Comparison of ENCODE assay signal across 17 cellular contexts in genomic region chr14:98244966-98245569, GRCh38.
DNase-seq lines count a peak whose midpoint lies in the region; ATAC-seq and TF ChIP-seq lines count a peak whose summit lies in the region.
"Had no signal": no experiment of that assay in that cellular context is flagged by ENCODE, and none has a peak within 500 bp of the region (broad histone marks: within the 10 kb centered on the region; RNA-seq: fewer than 3 reads in every experiment).

No MANE protein-coding gene starts in this region.

- TF ChIP-seq CTCF in Loucy (conservative IDR thresholded peaks at IDR 0.05; ENCODE audit: low read length) (no peak), esophagus muscularis mucosa (IDR thresholded peaks at IDR 0.05) (no peak), OCI-LY7 (conservative IDR thresholded peaks at IDR 0.05; ENCODE audit: low read length) (no peak)
- TF ChIP-seq CTCF in activated CD8-positive, alpha-beta T cell treated with anti-CD3 and anti-CD28 coated beads for 36 hours (IDR thresholded peaks at IDR 0.05): no peak

- no TSS peak for BruUV-seq in OCI-LY7 (replicated peaks; lab: Mats Ljungman, UMichigan)

- H4K20me1 ChIP-seq in Loucy (ENCODE audit: insufficient read depth, low read length, poor library complexity, severe bottlenecking) (no peaks in the 10 kb centered on the region), OCI-LY7 (ENCODE audit: insufficient read depth, low read length) (no peaks in the 10 kb centered on the region)

- ATAC-seq in activated CD8-positive, alpha-beta T cell treated with anti-CD3 and anti-CD28 coated beads for 36 hours: no peak
- peak; percentile 71 for ATAC-seq in stimulated activated effector memory CD8-positive, alpha-beta T cell treated with anti-CD3 and anti-CD28 coated beads, Interleukin-12 subunit alpha, Interleukin-12 subunit beta, amount 100 ng/mL, for 72 hours
- no peak for ATAC-seq in HG03378 (IDR thresholded peaks at IDR 0.05; ENCODE audit: unreplicated experiment)
- ATAC-seq in GM21723 (IDR thresholded peaks at IDR 0.05; ENCODE audit: unreplicated experiment): no peak
- ATAC-seq: A549; CD8-positive, alpha-beta T cell; GM23338 had no signal

- no peak for TF ChIP-seq EP300 in esophagus muscularis mucosa (IDR thresholded peaks at IDR 0.05)

- POLR2A ChIA-PET in activated CD8-positive, alpha-beta T cell treated with anti-CD3 and anti-CD28 coated beads for 36 hours (lab: Charles Lee): interaction anchor here (0.6 to 0.7 kb wide), 2 partner anchors 11 to 45 kb away, joined by 3 read pairs; no protein-coding TSS in a partner anchor
- POLR2A ChIA-PET in OCI-LY7 (lab: Charles Lee): no interaction called here

- CTCF ChIA-PET in activated CD8-positive, alpha-beta T cell treated with anti-CD3 and anti-CD28 coated beads for 36 hours (lab: Charles Lee): no interaction called here
- CTCF ChIA-PET in OCI-LY7 (lab: Charles Lee; ENCODE audit: unreplicated experiment): no interaction called here

- H3K4me3 Mint-ChIP-seq in activated CD8-positive, alpha-beta T cell treated with anti-CD3 and anti-CD28 coated beads for 36 hours: no peak overlapping the region
- H3K4me3 Mint-ChIP-seq in stimulated activated effector memory CD8-positive, alpha-beta T cell treated with anti-CD3 and anti-CD28 coated beads, Interleukin-12 subunit alpha, Interleukin-12 subunit beta, amount 100 ng/mL, for 72 hours: no peak overlapping the region
- H3K4me3 Mint-ChIP-seq: CD14-positive monocyte; CD8-positive, alpha-beta T cell; GM23338 had no signal

- H3K36me3 ChIP-seq in Loucy (ENCODE audit: insufficient read depth, low read length) (no peaks in the 10 kb centered on the region), esophagus muscularis mucosa (no peaks in the 10 kb centered on the region), OCI-LY7 (ENCODE audit: insufficient read depth, low read length) (no peaks in the 10 kb centered on the region)
- H3K36me3 ChIP-seq: BE2C had no signal

- no peaks in the 10 kb centered on the region for H3K79me2 ChIP-seq in Loucy (ENCODE audit: insufficient read depth, low read length)
- H3K79me2 ChIP-seq in OCI-LY7 (ENCODE audit: insufficient read depth, low read depth, low read length): no peaks in the 10 kb centered on the region

- H3K9ac ChIP-seq in Loucy (ENCODE audit: low read depth, low read length, poor library complexity, severe bottlenecking): no peak overlapping the region

- H3F3A ChIP-seq in Loucy (ENCODE audit: low read depth): no peaks in the 10 kb centered on the region

- H3K27me3 Mint-ChIP-seq in activated CD8-positive, alpha-beta T cell treated with anti-CD3 and anti-CD28 coated beads for 36 hours: no peaks in the 10 kb centered on the region

- H3K27ac ChIP-seq in esophagus muscularis mucosa (replicated peaks in 1 of 4) (no peak overlapping the region), OCI-LY7 (ENCODE audit: low read depth, low read length, poor library complexity, severe bottlenecking) (no peak overlapping the region)
- H3K27ac ChIP-seq: A549 had no signal

- WGBS in esophagus muscularis mucosa: 84% methylated on average over 7 of the region's 7 CpGs

- TF ChIP-seq POLR2A in esophagus muscularis mucosa (IDR thresholded peaks at IDR 0.05; ENCODE audit: low read depth): no peak

- intact Hi-C loops in activated CD8-positive, alpha-beta T cell treated with anti-CD3 and anti-CD28 coated beads for 36 hours (cut with micrococcal nuclease): no loop called here
- intact Hi-C loops in esophagus muscularis mucosa (cut with DNase I): no loop called here
- intact Hi-C loops in OCI-LY7 (cut with micrococcal nuclease; ENCODE audit: unreplicated experiment): no loop called here

- peaks cover 16% of the 10 kb centered on the region for H3K4me1 Mint-ChIP-seq in activated CD8-positive, alpha-beta T cell treated with anti-CD3 and anti-CD28 coated beads for 36 hours (ENCODE audit: low read depth)
- H3K4me1 Mint-ChIP-seq in stimulated activated effector memory CD8-positive, alpha-beta T cell treated with anti-CD3 and anti-CD28 coated beads, Interleukin-12 subunit alpha, Interleukin-12 subunit beta, amount 100 ng/mL, for 72 hours: peaks cover 5% of the 10 kb centered on the region
- H3K4me1 Mint-ChIP-seq: CD14-positive monocyte had no signal

- H3K4me2 ChIP-seq in Loucy (ENCODE audit: low read depth, low read length, poor library complexity, severe bottlenecking) (peak overlapping the region; percentile 56), OCI-LY7 (ENCODE audit: low read length) (no peak overlapping the region)
- H3K4me2 ChIP-seq: A549, GM23338 had no signal

- peaks cover 4% of the 10 kb centered on the region for H3K9me3 Mint-ChIP-seq in activated CD8-positive, alpha-beta T cell treated with anti-CD3 and anti-CD28 coated beads for 36 hours
- no peaks in the 10 kb centered on the region for H3K9me3 Mint-ChIP-seq in stimulated activated effector memory CD8-positive, alpha-beta T cell treated with anti-CD3 and anti-CD28 coated beads, Interleukin-12 subunit alpha, Interleukin-12 subunit beta, amount 100 ng/mL, for 72 hours
- H3K9me3 Mint-ChIP-seq: CD8-positive, alpha-beta T cell; GM23338 had no signal

- peaks cover 2% of the 10 kb centered on the region for H3K36me3 Mint-ChIP-seq in activated CD8-positive, alpha-beta T cell treated with anti-CD3 and anti-CD28 coated beads for 36 hours (ENCODE audit: low read depth)
- no peaks in the 10 kb centered on the region for H3K36me3 Mint-ChIP-seq in stimulated activated effector memory CD8-positive, alpha-beta T cell treated with anti-CD3 and anti-CD28 coated beads, Interleukin-12 subunit alpha, Interleukin-12 subunit beta, amount 100 ng/mL, for 72 hours
- H3K36me3 Mint-ChIP-seq: CD14-positive monocyte; CD8-positive, alpha-beta T cell had no signal

- peaks cover 41% of the 10 kb centered on the region for H3K4me1 ChIP-seq in Loucy (ENCODE audit: insufficient read depth, low read length, poor library complexity, severe bottlenecking)
- no peaks in the 10 kb centered on the region for H3K4me1 ChIP-seq in esophagus muscularis mucosa
- no peaks in the 10 kb centered on the region for H3K4me1 ChIP-seq in OCI-LY7 (ENCODE audit: insufficient read depth, low read length, poor library complexity, severe bottlenecking)
- H3K4me1 ChIP-seq: A549, BE2C had no signal

- peak; percentile 21 for DNase-seq in activated CD8-positive, alpha-beta T cell treated with anti-CD3 and anti-CD28 coated beads for 36 hours
- peak; percentile 81 for DNase-seq in esophagus muscularis mucosa (ENCODE audit: extremely low spot score)
- DNase-seq in stimulated activated effector memory CD8-positive, alpha-beta T cell treated with anti-CD3 and anti-CD28 coated beads, Interleukin-12 subunit alpha, Interleukin-12 subunit beta, amount 100 ng/mL, for 72 hours (ENCODE audit: low spot score in 2 of 2): no peak
- DNase-seq in OCI-LY7 (ENCODE audit: low spot score): no peak
- DNase-seq: BE2C; CD8-positive, alpha-beta T cell; COR-L47; DMS153; DMS79 treated with DMSO at 0.1 percent for 48 hours; GDM1; H7 had no signal

- H3K9me2 ChIP-seq in Loucy (replicated peaks; ENCODE audit: low read depth, low read length): no peaks in the 10 kb centered on the region
- H3K9me2 ChIP-seq in OCI-LY7 (ENCODE audit: insufficient read depth, low read length): no peaks in the 10 kb centered on the region

- H2AFZ ChIP-seq in Loucy (ENCODE audit: low read length) (0 out of 2 replicates have a peak overlapping the region, but pooled peaks have one; percentile 13), OCI-LY7 (ENCODE audit: low read length) (no peak overlapping the region)
- H2AFZ ChIP-seq: GM23338 had no signal

- H3K9me3 ChIP-seq in Loucy (ENCODE audit: insufficient read depth, low read depth, low read length) (no peaks in the 10 kb centered on the region), esophagus muscularis mucosa (no peaks in the 10 kb centered on the region), OCI-LY7 (ENCODE audit: low read length) (no peaks in the 10 kb centered on the region)
- H3K9me3 ChIP-seq: A549, BE2C had no signal

- no peak overlapping the region for H3K27ac Mint-ChIP-seq in activated CD8-positive, alpha-beta T cell treated with anti-CD3 and anti-CD28 coated beads for 36 hours
- H3K27ac Mint-ChIP-seq in stimulated activated effector memory CD8-positive, alpha-beta T cell treated with anti-CD3 and anti-CD28 coated beads, Interleukin-12 subunit alpha, Interleukin-12 subunit beta, amount 100 ng/mL, for 72 hours: no peak overlapping the region
- H3K27ac Mint-ChIP-seq: CD14-positive monocyte; CD8-positive, alpha-beta T cell; GM23338 had no signal

- no peaks in the 10 kb centered on the region for H3K27me3 ChIP-seq in Loucy (ENCODE audit: insufficient read depth, low read length, poor library complexity, severe bottlenecking)
- H3K27me3 ChIP-seq in esophagus muscularis mucosa: no peaks in the 10 kb centered on the region
- H3K27me3 ChIP-seq: BE2C had no signal

- H3K4me3 ChIP-seq in Loucy (ENCODE audit: low read length, poor library complexity, severe bottlenecking): no peak overlapping the region
- H3K4me3 ChIP-seq in esophagus muscularis mucosa: no peak overlapping the region
- no peak overlapping the region for H3K4me3 ChIP-seq in OCI-LY7 (ENCODE audit: low read depth, low read length, poor library complexity, severe bottlenecking)
- H3K4me3 ChIP-seq: A549, GM23338 had no signal

Comparison
In these comparisons a context has a peak if more than half of its experiments do, and no peak if none do; other contexts are left out.
1. DNase-seq: peak in activated CD8-positive, alpha-beta T cell treated with anti-CD3 and anti-CD28 coated beads for 36 hours (single experiment) and esophagus muscularis mucosa (single experiment); none in stimulated activated effector memory CD8-positive, alpha-beta T cell treated with anti-CD3 and anti-CD28 coated beads, Interleukin-12 subunit alpha, Interleukin-12 subunit beta, amount 100 ng/mL, for 72 hours (0 of 2) and OCI-LY7 (single experiment).